8 cellular contexts compared by ENCODE assay signal in the genomic region with DNA sequence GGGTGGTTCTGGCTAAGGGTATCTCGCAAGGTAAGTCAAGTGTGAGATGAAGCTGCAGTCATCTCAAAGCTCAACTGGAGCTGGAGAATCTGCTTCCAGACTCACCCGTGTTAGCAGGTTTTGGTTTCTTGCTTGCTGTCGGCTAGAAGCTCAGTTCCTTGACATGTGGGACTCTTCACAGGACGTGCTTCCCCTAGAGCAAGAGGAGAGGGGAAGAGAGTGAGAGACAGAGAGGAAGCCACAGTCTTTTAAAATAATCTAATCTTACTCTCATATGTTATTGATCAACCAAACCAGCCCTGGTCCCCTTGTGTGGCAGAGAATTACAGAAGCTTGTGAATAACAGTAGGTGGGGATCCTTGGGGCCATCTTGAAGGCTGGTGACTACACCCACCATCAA.
A peak's percentile ranks its signal among the peaks of the same experiment; 100 is the strongest.
DNase-seq lines count a peak whose midpoint lies in the region; ATAC-seq, FAIRE-seq and TF ChIP-seq lines count a peak whose summit lies in the region.

No MANE protein-coding gene starts in this region.

- H3K27ac Mint-ChIP-seq in nephron: peak overlapping the region; percentile 77 to 90 (median 89)

- peaks cover 5% of the 10 kb centered on the region for H3K27me3 Mint-ChIP-seq in nephron (ENCODE audit: low read depth)

- peak; percentile 61 for ATAC-seq in GM18868 (IDR thresholded peaks at IDR 0.05; ENCODE audit: unreplicated experiment)
- ATAC-seq in GM21786 (IDR thresholded peaks at IDR 0.05; ENCODE audit: unreplicated experiment): peak; percentile 65

- H3K4me3 Mint-ChIP-seq in nephron: no peak overlapping the region

- no peak for FAIRE-seq in H54 (lab: Jason Lieb, UNC)

- peaks cover 73% of the 10 kb centered on the region for H3K4me1 Mint-ChIP-seq in nephron

- no peak for TF ChIP-seq POLR2A in H54 (IDR thresholded peaks at IDR 0.05; ENCODE audit: low read depth, low read length)

- no peaks in the 10 kb centered on the region for H3K36me3 Mint-ChIP-seq in nephron (ENCODE audit: low read depth)

- DNase-seq in Kasumi-1 (lab: John Stamatoyannopoulos, UW): peak; percentile 21 to 23
- DNase-seq in H54 (ENCODE audit: insufficient read length, low spot score): no peak
- no peak for DNase-seq in amygdala (lab: John Stamatoyannopoulos, UW)
- no peak for DNase-seq in NCI-H1436 (lab: John Stamatoyannopoulos, UW)
- DNase-seq in putamen (ENCODE audit: low spot score): no peak

- no peak for TF ChIP-seq CTCF in nephron (IDR thresholded peaks at IDR 0.05; ENCODE audit: unreplicated experiment in 3 of 3)

- no peaks in the 10 kb centered on the region for H3K9me3 Mint-ChIP-seq in nephron

Comparison
In these comparisons a context has a peak if more than half of its experiments do, and no peak if none do; other contexts are left out.
1. DNase-seq: peak in Kasumi-1 (2 of 2); none in H54 (single experiment), amygdala (0 of 56), NCI-H1436 (single experiment) and putamen (single experiment).